In genomic region chr2:237967463-237967871, GRCh38 we compare ENCODE assay signal across 8 cellular contexts. TPM values are rescaled to one million over a fixed set of nuclear protein-coding genes. Genes with fewer than 3 reads are reported as not detected.
DNase-seq lines count a peak whose midpoint lies in the region; ATAC-seq and TF ChIP-seq lines count a peak whose summit lies in the region.

No MANE protein-coding gene starts in this region.

- H3K27me3 ChIP-seq in BLaER1 treated with 17β-estradiol and CSF1 and Interleukin-3, amounts not matched to agents 10 nM and 100 nM: no peaks in the 10 kb centered on the region
- no peaks in the 10 kb centered on the region for H3K27me3 ChIP-seq in gastroesophageal sphincter

- peak overlapping the region; percentile 78 to 92 (median 90) for H3K9ac ChIP-seq in BLaER1 treated with 17β-estradiol and CSF1 and Interleukin-3, amounts not matched to agents 10 nM and 100 nM

- 0 to 3% methylated on average over 7 to 9 of the region's 30 CpGs for WGBS in gastroesophageal sphincter (ENCODE audit: low coverage in 1 of 2), 2 donors

- peaks cover 12% of the 10 kb centered on the region for H3K9me3 Mint-ChIP-seq in activated T-helper 1 cell treated with anti-CD3 and anti-CD28 coated beads, Interleukin-12 subunit alpha, Interleukin-12 subunit beta, Interleukin-2, Interleukin-4 antibody, amounts not matched to agents 30 ng/mL and 10 ng/mL and 1 ng/mL, durations not matched to agents 14 hours and 24 hours and 36 hours

- H3K27me3 Mint-ChIP-seq in activated T-helper 1 cell treated with anti-CD3 and anti-CD28 coated beads, Interleukin-12 subunit alpha, Interleukin-12 subunit beta, Interleukin-2, Interleukin-4 antibody, amounts not matched to agents 30 ng/mL and 10 ng/mL and 1 ng/mL, durations not matched to agents 14 hours and 24 hours and 36 hours (ENCODE audit: insufficient read depth): no peaks in the 10 kb centered on the region

- peak overlapping the region; percentile 90 for H3K4me3 Mint-ChIP-seq in activated T-helper 1 cell treated with anti-CD3 and anti-CD28 coated beads, Interleukin-12 subunit alpha, Interleukin-12 subunit beta, Interleukin-2, Interleukin-4 antibody, amounts not matched to agents 30 ng/mL and 10 ng/mL and 1 ng/mL, durations not matched to agents 14 hours and 24 hours and 36 hours

- H3K27ac Mint-ChIP-seq in activated T-helper 1 cell treated with anti-CD3 and anti-CD28 coated beads, Interleukin-12 subunit alpha, Interleukin-12 subunit beta, Interleukin-2, Interleukin-4 antibody, amounts not matched to agents 30 ng/mL and 10 ng/mL and 1 ng/mL, durations not matched to agents 14 hours and 24 hours and 36 hours: peak overlapping the region; percentile 85

- peaks cover 41 to 54% (median 49%) of the 10 kb centered on the region in 11 experiments for H4K20me1 ChIP-seq in BLaER1 treated with 17β-estradiol and CSF1 and Interleukin-3, amounts not matched to agents 10 nM and 100 nM

- peak overlapping the region; percentile 69 to 89 (median 80) for H3K27ac ChIP-seq in BLaER1 treated with 17β-estradiol and CSF1 and Interleukin-3, amounts not matched to agents 10 nM and 100 nM
- H3K27ac ChIP-seq in gastroesophageal sphincter: peak overlapping the region in 3 of 4 donors; percentile 82 to 88 (median 84)

- peak overlapping the region; percentile 87 to 98 (median 92) for H3K4me3 ChIP-seq in BLaER1 treated with 17β-estradiol and CSF1 and Interleukin-3, amounts not matched to agents 10 nM and 100 nM
- H3K4me3 ChIP-seq in gastroesophageal sphincter: peak overlapping the region; percentile 77 to 81

- peak overlapping the region; percentile 87 to 99 (median 98) for H3K4me2 ChIP-seq in BLaER1 treated with 17β-estradiol and CSF1 and Interleukin-3, amounts not matched to agents 10 nM and 100 nM

- peaks cover 0 to 5% (median 0%) of the 10 kb centered on the region in 11 experiments; a peak in 1 of 22 replicates for H3K36me3 ChIP-seq in BLaER1 treated with 17β-estradiol and CSF1 and Interleukin-3, amounts not matched to agents 10 nM and 100 nM
- H3K36me3 ChIP-seq in gastroesophageal sphincter: no peaks in the 10 kb centered on the region

- H3K9me3 ChIP-seq in BLaER1 treated with 17β-estradiol and CSF1 and Interleukin-3, amounts not matched to agents 10 nM and 100 nM (replicated peaks in 1 of 11): peaks cover 6 to 16% (median 11%) of the 10 kb centered on the region in 11 experiments
- peaks cover 0 to 6% (median 0%) of the 10 kb centered on the region in 3 donors for H3K9me3 ChIP-seq in gastroesophageal sphincter

- peak; percentile 7 for ATAC-seq in HG03135 (IDR thresholded peaks at IDR 0.05; ENCODE audit: unreplicated experiment)
- ATAC-seq in gastroesophageal sphincter: no peak
- ATAC-seq in omental fat pad (ENCODE audit: low FRiP score): peak; percentile 8
- no peak for ATAC-seq in HG03039 (IDR thresholded peaks at IDR 0.05; ENCODE audit: unreplicated experiment)

- peaks cover 22% of the 10 kb centered on the region for H3K36me3 Mint-ChIP-seq in activated T-helper 1 cell treated with anti-CD3 and anti-CD28 coated beads, Interleukin-12 subunit alpha, Interleukin-12 subunit beta, Interleukin-2, Interleukin-4 antibody, amounts not matched to agents 30 ng/mL and 10 ng/mL and 1 ng/mL, durations not matched to agents 14 hours and 24 hours and 36 hours (ENCODE audit: low read depth)

- no peak for TF ChIP-seq POLR2A in gastroesophageal sphincter (IDR thresholded peaks at IDR 0.05)

- DNase-seq in activated T-helper 1 cell treated with anti-CD3 and anti-CD28 coated beads, Interleukin-12 subunit alpha, Interleukin-12 subunit beta, Interleukin-2, Interleukin-4 antibody, amounts not matched to agents 30 ng/mL and 10 ng/mL and 1 ng/mL, durations not matched to agents 14 hours and 24 hours and 36 hours (ENCODE audit: low spot score): no peak
- DNase-seq in omental fat pad (ENCODE audit: low spot score) (no peak), NCI-H524 treated with DMSO at 0.1 percent for 48 hours (lab: John Stamatoyannopoulos, UW) (no peak), CD1c-positive myeloid dendritic cell (ENCODE audit: extremely low spot score) (no peak)

- intact Hi-C loops in activated T-helper 1 cell treated with anti-CD3 and anti-CD28 coated beads, Interleukin-12 subunit alpha, Interleukin-12 subunit beta, Interleukin-2, Interleukin-4 antibody, amounts not matched to agents 30 ng/mL and 10 ng/mL and 1 ng/mL, durations not matched to agents 14 hours and 24 hours and 36 hours (cut with micrococcal nuclease): loop anchor here (1.0 to 5.0 kb wide), 4 partner anchors 236 to 460 kb away; partner anchors contain the start of genes ASB1 and ILKAP

- H3K4me1 ChIP-seq in BLaER1 treated with 17β-estradiol and CSF1 and Interleukin-3, amounts not matched to agents 10 nM and 100 nM: peaks cover 38 to 56% (median 50%) of the 10 kb centered on the region in 10 experiments
- H3K4me1 ChIP-seq in gastroesophageal sphincter: peaks cover 0 to 56% (median 20%) of the 10 kb centered on the region in 3 donors

- H3K4me1 Mint-ChIP-seq in activated T-helper 1 cell treated with anti-CD3 and anti-CD28 coated beads, Interleukin-12 subunit alpha, Interleukin-12 subunit beta, Interleukin-2, Interleukin-4 antibody, amounts not matched to agents 30 ng/mL and 10 ng/mL and 1 ng/mL, durations not matched to agents 14 hours and 24 hours and 36 hours (ENCODE audit: low read depth): peaks cover 48% of the 10 kb centered on the region

- TF ChIP-seq EP300 in gastroesophageal sphincter (IDR thresholded peaks at IDR 0.05): no peak

- TF ChIP-seq CTCF in gastroesophageal sphincter (IDR thresholded peaks at IDR 0.05) (no peak), omental fat pad (IDR thresholded peaks at IDR 0.05) (no peak)

RNA-seq across cellular contexts. Expression of gene UBE2F, which starts 0.7 kb away (rescaled TPM):
- total RNA-seq in activated T-helper 1 cell treated with anti-CD3 and anti-CD28 coated beads, Interleukin-12 subunit alpha, Interleukin-12 subunit beta, Interleukin-2, Interleukin-4 antibody, amounts not matched to agents 30 ng/mL and 10 ng/mL and 1 ng/mL, durations not matched to agents 14 hours and 24 hours and 36 hours: 121 TPM in 2 replicates
- total RNA-seq in gastroesophageal sphincter (10 to 100 TPM; 85.0 to 99.5 (median 96.3) TPM), omental fat pad (10 to 100 TPM; 36.3 to 59.9 (median 51.3) TPM)

Comparison
In these comparisons a context has a peak if more than half of its experiments do, and no peak if none do; other contexts are left out.
1. ATAC-seq: peak in HG03135 (single experiment) and omental fat pad (single experiment); none in gastroesophageal sphincter (single experiment) and HG03039 (single experiment).